ENCODE assay signal across 17 cellular contexts in genomic region chr1:47211796-47212269, GRCh38. TPM values are rescaled to one million over a fixed set of nuclear protein-coding genes. Genes with fewer than 3 reads are reported as not detected.
A peak's percentile ranks its signal among the peaks of the same experiment; 100 is the strongest.
DNase-seq lines count a peak whose midpoint lies in the region; ATAC-seq and TF ChIP-seq lines count a peak whose summit lies in the region.
"Had no signal": no experiment of that assay in that cellular context is flagged by ENCODE, and none has a peak within 500 bp of the region (broad histone marks: within the 10 kb centered on the region; RNA-seq: fewer than 3 reads in every experiment).

No MANE protein-coding gene starts in this region.

- peaks cover 0 to 9% of the 10 kb centered on the region in 2 donors for H3K27me3 ChIP-seq in left lung

- peaks cover 21% of the 10 kb centered on the region for H3K27me3 Mint-ChIP-seq in stimulated activated memory B cell treated with anti-CD40 and anti-IgM and Interleukin-4, amounts not matched to agents 10 μg/mL and 1 μg/mL and 100 μg/mL, for 72 hours
- H3K27me3 Mint-ChIP-seq: stimulated activated naive CD8-positive, alpha-beta T cell treated with anti-CD3 and anti-CD28 coated beads, Interleukin-15, Interleukin-2, amounts not matched to agents 100 ng/mL and 50 ng/mL, for 24 hours had no signal

- ATAC-seq in left lung, result peak; percentile 72
- ATAC-seq in stimulated activated memory B cell treated with anti-CD40 and anti-IgM and Interleukin-4, amounts not matched to agents 10 μg/mL and 1 μg/mL and 100 μg/mL, for 72 hours, result peak; percentile 3
- ATAC-seq: activated T-cell treated with anti-CD3 and anti-CD28 coated beads, Interleukin-2, amount 50 U/mL, for 4 hours; GM12878 had no signal

- intact Hi-C loops in left lung (cut with DNase I), result no loop called here

- H3K9me3 ChIP-seq in left lung, result no peaks in the 10 kb centered on the region
- H3K9me3 ChIP-seq: neutrophil had no signal

- no peak overlapping the region for H3K27ac Mint-ChIP-seq in stimulated activated memory B cell treated with anti-CD40 and anti-IgM and Interleukin-4, amounts not matched to agents 10 μg/mL and 1 μg/mL and 100 μg/mL, for 72 hours
- H3K27ac Mint-ChIP-seq: immature natural killer cell; stimulated activated naive CD8-positive, alpha-beta T cell treated with anti-CD3 and anti-CD28 coated beads, Interleukin-15, Interleukin-2, amounts not matched to agents 100 ng/mL and 50 ng/mL, for 24 hours had no signal

- H3K4me1 ChIP-seq in left lung, result peaks cover 0 to 12% of the 10 kb centered on the region in 2 donors

- no peak for TF ChIP-seq CTCF in cardiac fibroblast (IDR thresholded peaks at IDR 0.05; ENCODE audit: low read depth, low read length)
- no peak for TF ChIP-seq CTCF in left lung (IDR thresholded peaks at IDR 0.05)

- H3K4me1 Mint-ChIP-seq in stimulated activated memory B cell treated with anti-CD40 and anti-IgM and Interleukin-4, amounts not matched to agents 10 μg/mL and 1 μg/mL and 100 μg/mL, for 72 hours, result no peaks in the 10 kb centered on the region
- H3K4me1 Mint-ChIP-seq: immature natural killer cell had no signal

- H3K36me3 ChIP-seq in left lung, result no peaks in the 10 kb centered on the region
- H3K36me3 ChIP-seq: neutrophil, WERI-Rb-1 had no signal

- H3K4me3 Mint-ChIP-seq in stimulated activated memory B cell treated with anti-CD40 and anti-IgM and Interleukin-4, amounts not matched to agents 10 μg/mL and 1 μg/mL and 100 μg/mL, for 72 hours, result no peak overlapping the region
- H3K4me3 Mint-ChIP-seq: activated T-cell treated with anti-CD3 and anti-CD28 coated beads, Interleukin-2, amount 50 U/mL, for 4 hours; immature natural killer cell; stimulated activated naive CD8-positive, alpha-beta T cell treated with anti-CD3 and anti-CD28 coated beads, Interleukin-15, Interleukin-2, amounts not matched to agents 100 ng/mL and 50 ng/mL, for 24 hours had no signal

- DNase-seq in MV-4-11 (lab: John Stamatoyannopoulos, UW) (peak; percentile 81), cardiac fibroblast (ENCODE audit: low read depth in 2 of 2) (peak; percentile 47 to 80), left lung (no peak), NCI-H526 (lab: John Stamatoyannopoulos, UW) (no peak), NCI-H1105 treated with DMSO at 0.1 percent for 48 hours (lab: John Stamatoyannopoulos, UW) (no peak), NCI-H774 (lab: John Stamatoyannopoulos, UW) (no peak)
- no peak for DNase-seq in stimulated activated CD4-positive, alpha-beta T cell treated with anti-CD3 and anti-CD28 coated beads, Interleukin-4, amount 100 ng/mL, for 4 hours
- DNase-seq: activated T-cell treated with anti-CD3 and anti-CD28 coated beads, Interleukin-2, amount 50 U/mL, for 4 hours; erythroblast; immature natural killer cell; Karpas-422; stimulated activated CD4-positive, alpha-beta T cell treated with anti-CD3 and anti-CD28 coated beads, Interleukin-2, amount 100 ng/mL, for 24 hours; WERI-Rb-1 had no signal

- H3K27ac ChIP-seq in left lung, result peak overlapping the region; percentile 53 to 68
- H3K27ac ChIP-seq: neutrophil, WERI-Rb-1 had no signal

- H3K9me3 Mint-ChIP-seq in stimulated activated memory B cell treated with anti-CD40 and anti-IgM and Interleukin-4, amounts not matched to agents 10 μg/mL and 1 μg/mL and 100 μg/mL, for 72 hours, result no peaks in the 10 kb centered on the region
- H3K9me3 Mint-ChIP-seq: activated T-cell treated with anti-CD3 and anti-CD28 coated beads, Interleukin-2, amount 50 U/mL, for 4 hours; stimulated activated naive CD8-positive, alpha-beta T cell treated with anti-CD3 and anti-CD28 coated beads, Interleukin-15, Interleukin-2, amounts not matched to agents 100 ng/mL and 50 ng/mL, for 24 hours had no signal

- H3K36me3 Mint-ChIP-seq in stimulated activated memory B cell treated with anti-CD40 and anti-IgM and Interleukin-4, amounts not matched to agents 10 μg/mL and 1 μg/mL and 100 μg/mL, for 72 hours, result no peaks in the 10 kb centered on the region
- H3K36me3 Mint-ChIP-seq: immature natural killer cell had no signal

- H3K4me3 ChIP-seq in cardiac fibroblast (replicated peaks in 1 of 2; ENCODE audit: low read depth in 2 of 2, low read length in 2 of 2) (no peak overlapping the region), left lung (no peak overlapping the region)
- H3K4me3 ChIP-seq: GM12878 had no signal

RNA-seq across cellular contexts. Expression of gene TAL1, which starts 20.2 kb away (rescaled TPM):
- 1 to 10 TPM; 8.4 to 9.7 TPM for total RNA-seq in left lung

RNA-seq across cellular contexts. Expression of gene PDZK1IP1, which starts 22.0 kb away (rescaled TPM):
- total RNA-seq in left lung, result 10 to 100 TPM; 44.9 to 54.0 TPM
- total RNA-seq: activated T-cell treated with anti-CD3 and anti-CD28 coated beads, Interleukin-2, amount 50 U/mL, for 4 hours; GM12878 had no signal

Comparison
In these comparisons a context has a peak if more than half of its experiments do, and no peak if none do; other contexts are left out.
1. DNase-seq: peak in MV-4-11 (single experiment) and cardiac fibroblast (2 of 2); none in left lung (0 of 2), NCI-H526 (0 of 2), NCI-H1105 treated with DMSO at 0.1 percent for 48 hours (single experiment), stimulated activated CD4-positive, alpha-beta T cell treated with anti-CD3 and anti-CD28 coated beads, Interleukin-4, amount 100 ng/mL, for 4 hours (0 of 2) and NCI-H774 (single experiment).